ENCODE assay signal across 12 cellular contexts in genomic region chr3:137163241-137163916, GRCh38.
DNase-seq lines count a peak whose midpoint lies in the region; ATAC-seq, FAIRE-seq and TF ChIP-seq lines count a peak whose summit lies in the region.
"Had no signal": no experiment of that assay in that cellular context is flagged by ENCODE, and none has a peak within 500 bp of the region (broad histone marks: within the 10 kb centered on the region; RNA-seq: fewer than 3 reads in every experiment).

No MANE protein-coding gene starts in this region.

- H3K4me2 ChIP-seq in H1 (ENCODE audit: insufficient read depth in 1 of 2, low read depth in 2 of 2, low read length in 2 of 2) = peak overlapping the region in 1 of 2 experiments; percentile 38; a peak in 2 of 4 replicates

- H3K79me2 ChIP-seq in H1 (ENCODE audit: control insufficient read depth in 1 of 2, insufficient read depth in 2 of 2, low read length in 2 of 2) = no peaks in the 10 kb centered on the region

- peaks cover 0 to 12% (median 7%) of the 10 kb centered on the region in 4 experiments; a peak in 3 of 7 replicates for H3K4me1 ChIP-seq in H1 (replicated peaks in 1 of 4; ENCODE audit: control insufficient read depth in 3 of 4, insufficient read depth in 4 of 4, low read length in 3 of 4)
- H3K4me1 ChIP-seq in naive thymus-derived CD4-positive, alpha-beta T cell (ENCODE audit: control insufficient read depth in 2 of 2, insufficient read depth in 2 of 2, low read length in 2 of 2) = no peaks in the 10 kb centered on the region

- no peak overlapping the region for H3K23ac ChIP-seq in H1 (ENCODE audit: insufficient read length)

- no peaks in the 10 kb centered on the region for H3K36me3 ChIP-seq in H1 (ENCODE audit: control insufficient read depth in 2 of 4, insufficient read depth in 4 of 4, low read length in 3 of 4)
- no peaks in the 10 kb centered on the region for H3K36me3 ChIP-seq in naive thymus-derived CD4-positive, alpha-beta T cell (ENCODE audit: control insufficient read depth in 2 of 3, insufficient read depth in 3 of 3, low read length in 3 of 3)

- H4K5ac ChIP-seq in H1 (ENCODE audit: insufficient read length, low read depth, low read length) = no peak overlapping the region

- no peak overlapping the region for H2BK12ac ChIP-seq in H1 (ENCODE audit: low read depth, low read length)

- H2AK5ac ChIP-seq in H1 (ENCODE audit: low read depth, low read length) = no peak overlapping the region

- no peak overlapping the region for H2BK120ac ChIP-seq in H1 (replicated peaks; ENCODE audit: low read depth, low read length)

- no peak overlapping the region for H3K14ac ChIP-seq in H1 (ENCODE audit: insufficient read length)

- H3K27me3 Mint-ChIP-seq in naive thymus-derived CD4-positive, alpha-beta T cell = peaks cover 6 to 13% (median 12%) of the 10 kb centered on the region in 5 donors

- H2BK5ac ChIP-seq in H1 (ENCODE audit: low read depth, low read length) = no peak overlapping the region

- DNase-seq in Right ventricle myocardium superior = peak; percentile 42
- no peak for DNase-seq in cardiac septum (ENCODE audit: low spot score)
- DNase-seq in H1 (ENCODE audit: low read depth in 1 of 2, low spot score in 2 of 2) = no peak
- no peak for DNase-seq in naive thymus-derived CD4-positive, alpha-beta T cell
- DNase-seq in mesenteric fat pad (ENCODE audit: low spot score) = no peak
- DNase-seq in SHP77 treated with DMSO at 0.1 percent for 48 hours (lab: John Stamatoyannopoulos, UW) = no peak
- DNase-seq: activated CD8-positive, alpha-beta T cell treated with anti-CD3 and anti-CD28 coated beads, Interleukin-2, amount 10 ng/mL, durations not matched to agents 7 days and 5 days; GDM1; NCI-H1930 had no signal

- H4K8ac ChIP-seq in H1 (ENCODE audit: extremely low read depth, insufficient read depth, low read length) = no peak overlapping the region

- H3K4ac ChIP-seq in H1 (replicated peaks; ENCODE audit: insufficient read length, low read depth, low read length) = no peak overlapping the region

- H3K4me3 ChIP-seq in H1 (ENCODE audit: extremely low read depth in 1 of 4, insufficient read depth in 2 of 4, low read depth in 3 of 4, low read length in 4 of 4) = no peak overlapping the region
- H3K4me3 ChIP-seq in naive thymus-derived CD4-positive, alpha-beta T cell (ENCODE audit: low read length) = no peak overlapping the region

- H3K79me1 ChIP-seq in H1 (ENCODE audit: low read depth, low read length) = no peaks in the 10 kb centered on the region

- H3K27me3 ChIP-seq in H1 (replicated peaks in 1 of 4; ENCODE audit: control insufficient read depth in 3 of 4, extremely low read depth in 1 of 4, insufficient read depth in 3 of 4, low read length in 3 of 4) = no peaks in the 10 kb centered on the region
- H3K27me3 ChIP-seq in naive thymus-derived CD4-positive, alpha-beta T cell (ENCODE audit: control insufficient read depth in 2 of 2, insufficient read depth in 2 of 2, low read length in 2 of 2) = no peaks in the 10 kb centered on the region

- CTCF ChIA-PET in H1 (lab: Charles Lee; ENCODE audit: partially characterized antibody) = interaction anchor here (0.7 to 5.9 kb wide), 8 partner anchors 9 to 150 kb away, joined by 3 to 33 read pairs (median 4); no protein-coding TSS in a partner anchor
- CTCF ChIA-PET in naive thymus-derived CD4-positive, alpha-beta T cell (lab: Charles Lee) = no interaction called here

- H3K27ac Mint-ChIP-seq in naive thymus-derived CD4-positive, alpha-beta T cell = no peak overlapping the region
- H3K27ac Mint-ChIP-seq: activated CD8-positive, alpha-beta T cell treated with anti-CD3 and anti-CD28 coated beads, Interleukin-2, amount 10 ng/mL, durations not matched to agents 7 days and 5 days had no signal

- H3K56ac ChIP-seq in H1 (replicated peaks; ENCODE audit: insufficient read length, low read depth, low read length) = no peak overlapping the region

- H3K4me3 Mint-ChIP-seq in naive thymus-derived CD4-positive, alpha-beta T cell = no peak overlapping the region
- H3K4me3 Mint-ChIP-seq: activated CD8-positive, alpha-beta T cell treated with anti-CD3 and anti-CD28 coated beads, Interleukin-2, amount 10 ng/mL, durations not matched to agents 7 days and 5 days had no signal

- no peak for TF ChIP-seq POLR2A in H1 (IDR thresholded peaks at IDR 0.05; ENCODE audit: control extremely low read depth in 1 of 2, low read depth in 2 of 2, low read length in 2 of 2)

- POLR2A ChIA-PET in H1 (lab: Charles Lee; ENCODE audit: partially characterized antibody) = no interaction called here
- POLR2A ChIA-PET in naive thymus-derived CD4-positive, alpha-beta T cell (lab: Charles Lee) = no interaction called here

- H3K4me1 Mint-ChIP-seq in naive thymus-derived CD4-positive, alpha-beta T cell = peaks cover 0 to 5% (median 0%) of the 10 kb centered on the region in 7 donors

- intact Hi-C loops in Right ventricle myocardium superior (cut with DNase I) = no loop called here
- intact Hi-C loops in cardiac septum (cut with DNase I) = no loop called here
- intact Hi-C loops in naive thymus-derived CD4-positive, alpha-beta T cell (cut with micrococcal nuclease) = no loop called here

- no peaks in the 10 kb centered on the region for H4K20me1 ChIP-seq in H1 (replicated peaks in 1 of 2; ENCODE audit: control insufficient read depth in 1 of 2, insufficient read depth in 2 of 2, low read length in 2 of 2)

- no peak for TF ChIP-seq EP300 in H1 (IDR thresholded peaks at IDR 0.05; ENCODE audit: borderline replicate concordance in 1 of 2, low read depth in 2 of 2, low read length in 2 of 2)

- no peak overlapping the region for H3K18ac ChIP-seq in H1 (ENCODE audit: extremely low read depth, low read length)

- no peak overlapping the region for H2BK15ac ChIP-seq in H1 (ENCODE audit: low read length)

- no peaks in the 10 kb centered on the region for H3K36me3 Mint-ChIP-seq in naive thymus-derived CD4-positive, alpha-beta T cell

- peak; percentile 32 for FAIRE-seq in H1 (lab: Jason Lieb, UNC)

- peak overlapping the region; percentile 91 for H2AFZ ChIP-seq in H1 (ENCODE audit: low read length)

- no peaks in the 10 kb centered on the region for H3K23me2 ChIP-seq in H1 (ENCODE audit: low read depth, low read length)

- no peak overlapping the region for H3K9ac ChIP-seq in H1 (replicated peaks in 1 of 4; ENCODE audit: extremely low read depth in 1 of 4, low read depth in 3 of 4, low read length in 3 of 4)

- H3K27ac ChIP-seq in H1 (ENCODE audit: low read depth, low read length) = no peak overlapping the region
- no peak overlapping the region for H3K27ac ChIP-seq in naive thymus-derived CD4-positive, alpha-beta T cell (ENCODE audit: low read depth, low read length)
- H3K27ac ChIP-seq: epithelial cell of prostate had no signal

- TF ChIP-seq CTCF in H1 (IDR thresholded peaks at IDR 0.05; ENCODE audit: control extremely low read depth in 1 of 3, insufficient read depth in 1 of 3, low read depth in 1 of 3, low read length in 3 of 3) = no peak

- ATAC-seq in Right ventricle myocardium superior (ENCODE audit: poor library complexity) = peak; percentile 95
- ATAC-seq in naive thymus-derived CD4-positive, alpha-beta T cell = peak; percentile 27
- ATAC-seq in HG02981 (IDR thresholded peaks at IDR 0.05; ENCODE audit: unreplicated experiment) = no peak
- no peak for ATAC-seq in GM18870 (IDR thresholded peaks at IDR 0.05; ENCODE audit: unreplicated experiment)
- ATAC-seq: activated CD8-positive, alpha-beta T cell treated with anti-CD3 and anti-CD28 coated beads, Interleukin-2, amount 10 ng/mL, durations not matched to agents 7 days and 5 days had no signal

- WGBS in H1 (ENCODE audit: extremely low coverage in 1 of 2, insufficient coverage in 1 of 2, insufficient read length in 1 of 2, insufficient replicate concordance in 2 of 2, low coverage in 1 of 2, low lambda C conversion rate in 2 of 2, missing lambda C conversion rate in 1 of 2), 2 experiments = 65% methylated on average over 6 of the region's 7 CpGs; no CpG with 5 or more reads in 1 of the 2 experiments

- no peaks in the 10 kb centered on the region for H3K9me3 ChIP-seq in H1 (ENCODE audit: insufficient read depth in 2 of 2, low read depth in 1 of 2, low read length in 1 of 2)
- H3K9me3 ChIP-seq in naive thymus-derived CD4-positive, alpha-beta T cell (ENCODE audit: control insufficient read depth in 2 of 3, low read length in 3 of 3) = no peaks in the 10 kb centered on the region

- TF ChIP-seq RAD21 in H1 (IDR thresholded peaks at IDR 0.05 in 1 of 2, conservative IDR thresholded peaks at IDR 0.05 in 1 of 2; ENCODE audit: low read depth in 2 of 2, low read length in 2 of 2) = no peak

- H4K91ac ChIP-seq in H1 (replicated peaks; ENCODE audit: insufficient read length, low read length) = no peak overlapping the region

- no peak overlapping the region for H2BK20ac ChIP-seq in H1 (ENCODE audit: low read length)

- no peaks in the 10 kb centered on the region for H3K9me3 Mint-ChIP-seq in naive thymus-derived CD4-positive, alpha-beta T cell

TF ChIP-seq in H1, 55 proteins besides CTCF, POLR2A, EP300 and RAD21:
- TF ChIP-seq ATF2 (IDR thresholded peaks at IDR 0.05; ENCODE audit: low read length) (0 out of 2 replicates have a peak, but pooled peaks have one; percentile 51), SRF (IDR thresholded peaks at IDR 0.05; ENCODE audit: low read depth, low read length) (no peak)
TF ChIP-seq in H1: peak in this region for 1.

Comparison
In these comparisons a context has a peak if more than half of its experiments do, and no peak if none do; other contexts are left out.
1. ATAC-seq: peak in Right ventricle myocardium superior (single experiment) and naive thymus-derived CD4-positive, alpha-beta T cell (single experiment); none in HG02981 (single experiment) and GM18870 (single experiment).